Comparison of ENCODE assay signal across 8 cellular contexts in the genomic region with DNA sequence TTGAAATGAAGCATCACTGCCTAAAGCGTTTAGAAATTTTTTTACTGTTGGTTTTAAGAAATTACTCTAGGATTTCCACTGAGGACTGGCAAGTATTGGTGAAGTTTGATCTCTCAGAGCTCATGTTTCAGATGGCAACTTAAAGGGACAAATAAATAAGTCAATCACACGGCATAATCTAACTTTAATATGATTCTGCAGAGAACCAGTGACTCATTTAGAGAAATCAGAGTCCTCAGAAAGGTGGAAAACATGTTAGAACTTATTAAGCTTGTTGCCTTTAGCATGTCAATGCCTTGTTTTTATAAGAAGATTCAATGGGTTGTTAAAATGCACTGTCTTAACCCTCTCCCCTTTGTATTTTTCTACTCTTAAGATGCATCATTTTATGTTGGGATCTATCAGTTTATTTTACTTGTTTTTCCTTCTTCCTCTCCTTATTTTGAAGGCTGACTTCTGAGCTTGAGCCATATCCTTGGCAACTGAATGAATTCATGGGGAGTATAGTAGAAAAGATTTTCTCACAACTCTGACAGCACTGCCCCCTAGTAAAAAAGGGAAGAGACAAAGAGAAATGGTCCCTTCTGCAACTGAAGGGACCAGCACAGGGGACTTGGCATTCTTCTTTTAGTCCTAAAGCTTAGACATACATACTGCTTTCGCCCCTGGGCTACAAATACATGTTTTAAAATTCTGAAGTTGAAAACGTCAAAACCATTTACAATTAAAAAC.
DNase-seq lines count a peak whose midpoint lies in the region; ATAC-seq and TF ChIP-seq lines count a peak whose summit lies in the region.

No MANE protein-coding gene starts in this region.

- no peak overlapping the region for H2BK5ac ChIP-seq in mesendoderm (ENCODE audit: low read length)

- no peak overlapping the region for H4K5ac ChIP-seq in mesendoderm (ENCODE audit: low read length)

- no peaks in the 10 kb centered on the region for H3K79me1 ChIP-seq in mesendoderm (ENCODE audit: low read length)

- no peak overlapping the region for H2AFZ ChIP-seq in Loucy (ENCODE audit: low read length)

- no peak for ATAC-seq in HG02970 (IDR thresholded peaks at IDR 0.05; ENCODE audit: low FRiP score, unreplicated experiment)
- no peak for ATAC-seq in HG02759 (IDR thresholded peaks at IDR 0.05; ENCODE audit: unreplicated experiment)

- H3K9me2 ChIP-seq in Loucy (replicated peaks; ENCODE audit: low read depth, low read length) = no peaks in the 10 kb centered on the region

- H3K4me2 ChIP-seq in Loucy (ENCODE audit: low read depth, low read length, poor library complexity, severe bottlenecking) = no peak overlapping the region
- no peak overlapping the region for H3K4me2 ChIP-seq in mesendoderm (ENCODE audit: low read length)

- no peaks in the 10 kb centered on the region for H3F3A ChIP-seq in Loucy (ENCODE audit: low read depth)

- no peaks in the 10 kb centered on the region for H3K79me2 ChIP-seq in Loucy (ENCODE audit: insufficient read depth, low read length)
- no peaks in the 10 kb centered on the region for H3K79me2 ChIP-seq in mesendoderm (ENCODE audit: control insufficient read depth, insufficient read depth, low read length)

- H3K27ac ChIP-seq in adrenal gland (peak overlapping the region in 3 of 5 donors; percentile 20 to 38 (median 27)), mesendoderm (ENCODE audit: low read depth, low read length) (no peak overlapping the region)

- no peak overlapping the region for H2BK120ac ChIP-seq in mesendoderm (ENCODE audit: low read depth, low read length)

- no peak overlapping the region for H3K23ac ChIP-seq in mesendoderm (ENCODE audit: low read length)

- H3K9me3 ChIP-seq in BE2C = no peaks in the 10 kb centered on the region
- no peaks in the 10 kb centered on the region for H3K9me3 ChIP-seq in Loucy (ENCODE audit: insufficient read depth, low read depth, low read length)
- H3K9me3 ChIP-seq in adrenal gland (replicated peaks in 1 of 3) = no peaks in the 10 kb centered on the region

- no peak overlapping the region for H2BK15ac ChIP-seq in mesendoderm (replicated peaks; ENCODE audit: low read depth)

- TF ChIP-seq CTCF in BE2C (IDR thresholded peaks at IDR 0.05; ENCODE audit: low read depth, low read length) (peak; percentile 17; the same call in 1 of the 2 replicates), Loucy (conservative IDR thresholded peaks at IDR 0.05; ENCODE audit: low read length) (peak; percentile 46), adrenal gland (IDR thresholded peaks at IDR 0.05) (no peak)

- H4K8ac ChIP-seq in mesendoderm (ENCODE audit: low read depth, low read length) = no peak overlapping the region

- DNase-seq in BE2C (no peak), adrenal gland (no peak), mesendoderm (peak; percentile 53), DMS153 (lab: John Stamatoyannopoulos, UW) (no peak), superior temporal gyrus (ENCODE audit: extremely low spot score) (no peak)

- H3K27me3 ChIP-seq in BE2C = no peaks in the 10 kb centered on the region
- H3K27me3 ChIP-seq in Loucy (ENCODE audit: insufficient read depth, low read length, poor library complexity, severe bottlenecking) = no peaks in the 10 kb centered on the region
- no peaks in the 10 kb centered on the region for H3K27me3 ChIP-seq in adrenal gland
- H3K27me3 ChIP-seq in mesendoderm (ENCODE audit: insufficient read depth, low read length, poor library complexity) = no peaks in the 10 kb centered on the region

- no peak overlapping the region for H3K18ac ChIP-seq in mesendoderm (ENCODE audit: low read length)

- WGBS in adrenal gland, 4 donors = 48 to 76% (median 64%) methylated on average over 4 of the region's 4 CpGs
- no CpG with 5 or more reads among the region's 4 CpGs for WGBS in mesendoderm (ENCODE audit: extremely low coverage, insufficient coverage, low lambda C conversion rate)

- no peak overlapping the region for H2AK5ac ChIP-seq in mesendoderm (ENCODE audit: low read length)

- H3K4me1 ChIP-seq in BE2C (peaks cover 8% of the 10 kb centered on the region; the same call in 1 of the 2 replicates), Loucy (ENCODE audit: insufficient read depth, low read length, poor library complexity, severe bottlenecking) (peaks cover 16% of the 10 kb centered on the region), adrenal gland (replicated peaks in 1 of 2) (peaks cover 12 to 24% of the 10 kb centered on the region in 2 donors), mesendoderm (ENCODE audit: control insufficient read depth, low read depth, low read length) (peaks cover 5% of the 10 kb centered on the region)

- H3K4me3 ChIP-seq in BE2C (ENCODE audit: low read depth, low read length) (no peak overlapping the region), Loucy (ENCODE audit: low read length, poor library complexity, severe bottlenecking) (no peak overlapping the region), adrenal gland (peak overlapping the region in 1 of 4 donors; percentile 13), mesendoderm (ENCODE audit: low read length) (no peak overlapping the region)

- no peak for TF ChIP-seq POLR2A in adrenal gland (IDR thresholded peaks at IDR 0.05)

- H3K36me3 ChIP-seq in BE2C (no peaks in the 10 kb centered on the region), Loucy (ENCODE audit: insufficient read depth, low read length) (no peaks in the 10 kb centered on the region), adrenal gland (replicated peaks in 1 of 2) (no peaks in the 10 kb centered on the region), mesendoderm (ENCODE audit: control insufficient read depth, insufficient read depth, low read length) (no peaks in the 10 kb centered on the region)

- intact Hi-C loops in adrenal gland (cut with DNase I) = loop anchor here in 1 of 2 donors (10.0 kb wide), 1 partner anchor 540 kb away; no protein-coding TSS in a partner anchor

- no peak overlapping the region for H3K56ac ChIP-seq in mesendoderm (ENCODE audit: low read length)

- H3K9ac ChIP-seq in Loucy (ENCODE audit: low read depth, low read length, poor library complexity, severe bottlenecking) = no peak overlapping the region
- H3K9ac ChIP-seq in mesendoderm (ENCODE audit: low read length) = no peak overlapping the region

- H4K20me1 ChIP-seq in Loucy (ENCODE audit: insufficient read depth, low read length, poor library complexity, severe bottlenecking) = no peaks in the 10 kb centered on the region

- H3K4ac ChIP-seq in mesendoderm (ENCODE audit: low read depth, low read length) = no peak overlapping the region

Comparison
In these comparisons a context has a peak if more than half of its experiments do, and no peak if none do; other contexts are left out.
1. CTCF ChIP-seq: peak in BE2C (single experiment) and Loucy (single experiment); none in adrenal gland (0 of 6).